2 cellular contexts compared by ENCODE assay signal in the genomic region with DNA sequence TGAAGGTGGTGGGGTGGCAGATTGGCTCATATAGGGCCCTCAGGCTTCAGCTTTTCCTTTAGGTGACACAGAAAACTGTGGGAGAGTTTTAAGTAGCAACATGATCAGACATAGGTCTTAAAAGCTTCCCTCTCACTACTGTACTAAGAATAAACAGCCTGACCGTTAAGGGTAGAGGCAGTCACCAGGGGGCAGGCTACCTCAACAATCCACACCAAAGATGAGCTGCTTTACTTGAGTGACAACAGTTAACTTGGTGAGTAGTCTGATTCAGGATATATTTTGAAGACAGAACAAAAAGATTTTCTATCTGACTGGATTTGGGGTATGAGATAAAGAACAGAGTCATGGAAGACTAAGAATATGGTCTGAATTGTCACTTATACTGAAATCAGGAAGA.
TF ChIP-seq lines count a peak whose summit lies in the region.

No MANE protein-coding gene starts in this region.

TF ChIP-seq in endothelial cell of umbilical vein, 7 proteins besides CTCF, POLR2A, EP300 and RAD21:
- no peak for TF ChIP-seq GATA2 (IDR thresholded peaks at IDR 0.05; ENCODE audit: insufficient read depth, insufficient read length, low read depth, low read length)
- no peak for TF ChIP-seq MYC (IDR thresholded peaks at IDR 0.05; ENCODE audit: low read depth, low read length)
- TF ChIP-seq POLR2AphosphoS5 (IDR thresholded peaks at IDR 0.05; ENCODE audit: insufficient read depth, low read depth, low read length): no peak
- no peak for TF ChIP-seq EZH2 (IDR thresholded peaks at IDR 0.05; ENCODE audit: borderline replicate concordance, low read depth, low read length, severe bottlenecking)
- TF ChIP-seq JUN (IDR thresholded peaks at IDR 0.05; ENCODE audit: borderline replicate concordance, insufficient read depth, insufficient read length, low read depth): no peak
- TF ChIP-seq, protein P1, sequence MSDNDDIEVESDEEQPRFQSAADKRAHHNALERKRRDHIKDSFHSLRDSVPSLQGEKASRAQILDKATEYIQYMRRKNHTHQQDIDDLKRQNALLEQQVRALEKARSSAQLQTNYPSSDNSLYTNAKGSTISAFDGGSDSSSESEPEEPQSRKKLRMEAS (IDR thresholded peaks at IDR 0.05; ENCODE audit: insufficient read depth, insufficient read length): no peak

TF ChIP-seq in neural cell, 6 proteins besides CTCF, POLR2A, EP300 and RAD21:
- TF ChIP-seq POLR2AphosphoS5 (IDR thresholded peaks at IDR 0.05) (no peak), SMC3 (conservative IDR thresholded peaks at IDR 0.05; ENCODE audit: poor library complexity) (peak; percentile 56), EZH2 (IDR thresholded peaks at IDR 0.05; ENCODE audit: borderline replicate concordance, insufficient read depth, low read length, poor library complexity, severe bottlenecking) (no peak)
- TF ChIP-seq, protein P2, sequence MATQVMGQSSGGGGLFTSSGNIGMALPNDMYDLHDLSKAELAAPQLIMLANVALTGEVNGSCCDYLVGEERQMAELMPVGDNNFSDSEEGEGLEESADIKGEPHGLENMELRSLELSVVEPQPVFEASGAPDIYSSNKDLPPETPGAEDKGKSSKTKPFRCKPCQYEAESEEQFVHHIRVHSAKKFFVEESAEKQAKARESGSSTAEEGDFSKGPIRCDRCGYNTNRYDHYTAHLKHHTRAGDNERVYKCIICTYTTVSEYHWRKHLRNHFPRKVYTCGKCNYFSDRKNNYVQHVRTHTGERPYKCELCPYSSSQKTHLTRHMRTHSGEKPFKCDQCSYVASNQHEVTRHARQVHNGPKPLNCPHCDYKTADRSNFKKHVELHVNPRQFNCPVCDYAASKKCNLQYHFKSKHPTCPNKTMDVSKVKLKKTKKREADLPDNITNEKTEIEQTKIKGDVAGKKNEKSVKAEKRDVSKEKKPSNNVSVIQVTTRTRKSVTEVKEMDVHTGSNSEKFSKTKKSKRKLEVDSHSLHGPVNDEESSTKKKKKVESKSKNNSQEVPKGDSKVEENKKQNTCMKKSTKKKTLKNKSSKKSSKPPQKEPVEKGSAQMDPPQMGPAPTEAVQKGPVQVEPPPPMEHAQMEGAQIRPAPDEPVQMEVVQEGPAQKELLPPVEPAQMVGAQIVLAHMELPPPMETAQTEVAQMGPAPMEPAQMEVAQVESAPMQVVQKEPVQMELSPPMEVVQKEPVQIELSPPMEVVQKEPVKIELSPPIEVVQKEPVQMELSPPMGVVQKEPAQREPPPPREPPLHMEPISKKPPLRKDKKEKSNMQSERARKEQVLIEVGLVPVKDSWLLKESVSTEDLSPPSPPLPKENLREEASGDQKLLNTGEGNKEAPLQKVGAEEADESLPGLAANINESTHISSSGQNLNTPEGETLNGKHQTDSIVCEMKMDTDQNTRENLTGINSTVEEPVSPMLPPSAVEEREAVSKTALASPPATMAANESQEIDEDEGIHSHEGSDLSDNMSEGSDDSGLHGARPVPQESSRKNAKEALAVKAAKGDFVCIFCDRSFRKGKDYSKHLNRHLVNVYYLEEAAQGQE (IDR thresholded peaks at IDR 0.05; ENCODE audit: borderline replicate concordance): no peak
